In genomic region chr11:47863893-47864430, GRCh38 we compare ENCODE assay signal across 2 cellular contexts.
A peak's percentile ranks its signal among the peaks of the same experiment; 100 is the strongest.
TF ChIP-seq lines count a peak whose summit lies in the region.

No MANE protein-coding gene starts in this region.

TF ChIP-seq in HEK293, 187 proteins besides CTCF, POLR2A, EP300 and RAD21 (continued from another document):
- TF ChIP-seq ZNF311 (tag by site-specific recombination; IDR thresholded peaks at IDR 0.05; ENCODE audit: borderline replicate concordance) (no peak), ZNF48 (tag by site-specific recombination; IDR thresholded peaks at IDR 0.05) (no peak), TRIM28 (IDR thresholded peaks at IDR 0.05; ENCODE audit: borderline replicate concordance, low read length) (0 out of 2 replicates have a peak, but pooled peaks have one; percentile 67)

TF ChIP-seq in K562, 482 proteins besides CTCF, POLR2A, EP300 and RAD21 (continued from another document):
- TF ChIP-seq, protein P1, sequence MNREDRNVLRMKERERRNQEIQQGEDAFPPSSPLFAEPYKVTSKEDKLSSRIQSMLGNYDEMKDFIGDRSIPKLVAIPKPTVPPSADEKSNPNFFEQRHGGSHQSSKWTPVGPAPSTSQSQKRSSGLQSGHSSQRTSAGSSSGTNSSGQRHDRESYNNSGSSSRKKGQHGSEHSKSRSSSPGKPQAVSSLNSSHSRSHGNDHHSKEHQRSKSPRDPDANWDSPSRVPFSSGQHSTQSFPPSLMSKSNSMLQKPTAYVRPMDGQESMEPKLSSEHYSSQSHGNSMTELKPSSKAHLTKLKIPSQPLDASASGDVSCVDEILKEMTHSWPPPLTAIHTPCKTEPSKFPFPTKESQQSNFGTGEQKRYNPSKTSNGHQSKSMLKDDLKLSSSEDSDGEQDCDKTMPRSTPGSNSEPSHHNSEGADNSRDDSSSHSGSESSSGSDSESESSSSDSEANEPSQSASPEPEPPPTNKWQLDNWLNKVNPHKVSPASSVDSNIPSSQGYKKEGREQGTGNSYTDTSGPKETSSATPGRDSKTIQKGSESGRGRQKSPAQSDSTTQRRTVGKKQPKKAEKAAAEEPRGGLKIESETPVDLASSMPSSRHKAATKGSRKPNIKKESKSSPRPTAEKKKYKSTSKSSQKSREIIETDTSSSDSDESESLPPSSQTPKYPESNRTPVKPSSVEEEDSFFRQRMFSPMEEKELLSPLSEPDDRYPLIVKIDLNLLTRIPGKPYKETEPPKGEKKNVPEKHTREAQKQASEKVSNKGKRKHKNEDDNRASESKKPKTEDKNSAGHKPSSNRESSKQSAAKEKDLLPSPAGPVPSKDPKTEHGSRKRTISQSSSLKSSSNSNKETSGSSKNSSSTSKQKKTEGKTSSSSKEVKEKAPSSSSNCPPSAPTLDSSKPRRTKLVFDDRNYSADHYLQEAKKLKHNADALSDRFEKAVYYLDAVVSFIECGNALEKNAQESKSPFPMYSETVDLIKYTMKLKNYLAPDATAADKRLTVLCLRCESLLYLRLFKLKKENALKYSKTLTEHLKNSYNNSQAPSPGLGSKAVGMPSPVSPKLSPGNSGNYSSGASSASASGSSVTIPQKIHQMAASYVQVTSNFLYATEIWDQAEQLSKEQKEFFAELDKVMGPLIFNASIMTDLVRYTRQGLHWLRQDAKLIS (CRISPR knock-in tag; IDR thresholded peaks at IDR 0.05), result no peak
- TF ChIP-seq ADNP (tag; IDR thresholded peaks at IDR 0.05), result no peak
- TF ChIP-seq DACH1 (IDR thresholded peaks at IDR 0.05; ENCODE audit: partially characterized antibody), result no peak
- peak; percentile 82; the same call in 1 of the 2 replicates for TF ChIP-seq ZNF395 (CRISPR knock-in tag; IDR thresholded peaks at IDR 0.05)
